27 cellular contexts compared by ENCODE assay signal in the genomic region with DNA sequence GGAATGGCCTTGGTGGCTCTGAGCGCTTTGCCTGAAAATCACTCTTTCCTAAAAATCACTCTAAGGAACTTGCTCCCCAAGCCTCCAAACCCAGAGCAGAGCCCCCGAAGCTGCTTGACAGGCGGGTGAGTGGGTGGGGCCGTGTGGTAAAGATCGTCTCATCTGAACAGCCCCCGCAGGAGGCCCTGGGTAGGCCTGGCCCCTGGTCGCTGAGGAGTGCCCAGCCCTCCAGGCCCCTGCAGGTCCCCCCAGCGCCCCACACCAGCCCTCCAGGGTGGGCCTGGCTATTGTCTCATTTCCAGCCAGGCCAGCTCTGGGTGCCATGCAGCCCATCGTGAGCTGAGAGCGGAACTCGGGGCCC. TPM values are rescaled to one million over a fixed set of nuclear protein-coding genes. Genes with fewer than 3 reads are reported as not detected.
DNase-seq lines count a peak whose midpoint lies in the region; ATAC-seq and TF ChIP-seq lines count a peak whose summit lies in the region.
"Had no signal": no experiment of that assay in that cellular context is flagged by ENCODE, and none has a peak within 500 bp of the region (broad histone marks: within the 10 kb centered on the region; RNA-seq: fewer than 3 reads in every experiment).

No MANE protein-coding gene starts in this region.

- H3K9me3 ChIP-seq in hepatocyte (ENCODE audit: low read depth) = no peaks in the 10 kb centered on the region
- H3K9me3 ChIP-seq in stomach = no peaks in the 10 kb centered on the region
- no peaks in the 10 kb centered on the region for H3K9me3 ChIP-seq in PC-9 (ENCODE audit: insufficient read depth, low read depth)
- H3K9me3 ChIP-seq in prostate gland = no peaks in the 10 kb centered on the region
- H3K9me3 ChIP-seq: upper lobe of right lung had no signal

- WGBS in hepatocyte (ENCODE audit: low lambda C conversion rate, missing lambda C conversion rate) = 75% methylated on average over 8 of the region's 11 CpGs
- 70 to 81% (median 74%) methylated on average over 1 to 11 of the region's 11 CpGs for WGBS in stomach, 5 donors
- WGBS in prostate gland = 87% methylated on average over 10 of the region's 11 CpGs

- H3K27ac ChIP-seq in RWPE1 = peak overlapping the region; percentile 69
- peak overlapping the region; percentile 72 for H3K27ac ChIP-seq in hepatocyte
- peak overlapping the region; percentile 25 to 84 (median 64) for H3K27ac ChIP-seq in stomach
- H3K27ac ChIP-seq in PC-9 = no peak overlapping the region
- no peak overlapping the region for H3K27ac ChIP-seq in prostate gland
- H3K27ac ChIP-seq: coronary artery, GM23248, upper lobe of right lung had no signal

- H3K4me1 ChIP-seq in hepatocyte (ENCODE audit: insufficient read depth) (peaks cover 20% of the 10 kb centered on the region), stomach (peaks cover 14 to 49% (median 37%) of the 10 kb centered on the region in 4 donors), PC-9 (replicated peaks; ENCODE audit: insufficient read depth) (peaks cover 3% of the 10 kb centered on the region), prostate gland (replicated peaks) (peaks cover 15% of the 10 kb centered on the region)

- no peaks in the 10 kb centered on the region for H3K27me3 ChIP-seq in hepatocyte
- no peaks in the 10 kb centered on the region for H3K27me3 ChIP-seq in stomach
- H3K27me3 ChIP-seq in PC-9 (ENCODE audit: insufficient read depth, low read depth) = no peaks in the 10 kb centered on the region
- H3K27me3 ChIP-seq in prostate gland (replicated peaks; ENCODE audit: insufficient read depth) = no peaks in the 10 kb centered on the region
- H3K27me3 ChIP-seq: upper lobe of right lung had no signal

- H2AFZ ChIP-seq in hepatocyte (no peak overlapping the region), PC-9 (no peak overlapping the region)
- H2AFZ ChIP-seq: GM23248 had no signal

- no peak overlapping the region for H3K4me3 Mint-ChIP-seq in stimulated activated naive CD8-positive, alpha-beta T cell treated with anti-CD3 and anti-CD28 coated beads, Interleukin-15, amount 100 ng/mL, for 72 hours
- H3K4me3 Mint-ChIP-seq: activated naive CD4-positive, alpha-beta T cell treated with anti-CD3 and anti-CD28 coated beads, Interleukin-2, amount 50 U/mL, for 24 hours; activated T-helper 17 cell treated with anti-CD3 and anti-CD28 coated beads, Interleukin-2, amount 50 U/mL, for 72 hours; immature natural killer cell; T-cell had no signal

- no peak overlapping the region for H3K27ac Mint-ChIP-seq in stimulated activated naive CD8-positive, alpha-beta T cell treated with anti-CD3 and anti-CD28 coated beads, Interleukin-15, amount 100 ng/mL, for 72 hours
- H3K27ac Mint-ChIP-seq: activated naive CD4-positive, alpha-beta T cell treated with anti-CD3 and anti-CD28 coated beads, Interleukin-2, amount 50 U/mL, for 24 hours; activated T-helper 17 cell treated with anti-CD3 and anti-CD28 coated beads, Interleukin-2, amount 50 U/mL, for 72 hours had no signal

- CTCF ChIA-PET in RWPE1 (lab: Yijun Ruan, JAX) = no interaction called here
- CTCF ChIA-PET in PC-9 (lab: Charles Lee) = no interaction called here

- H4K20me1 ChIP-seq in hepatocyte (ENCODE audit: insufficient read depth, poor library complexity, severe bottlenecking) = no peaks in the 10 kb centered on the region
- H4K20me1 ChIP-seq in PC-9 (ENCODE audit: insufficient read depth) = no peaks in the 10 kb centered on the region

- no peak overlapping the region for H3K4me2 ChIP-seq in hepatocyte
- H3K4me2 ChIP-seq in PC-9 = no peak overlapping the region

- POLR2A ChIA-PET in RWPE1 (lab: Yijun Ruan, JAX; ENCODE audit: low non-redundant PET) = no interaction called here
- POLR2A ChIA-PET in PC-9 (lab: Charles Lee; ENCODE audit: unreplicated experiment) = interaction anchor here (0.7 kb wide), 1 partner anchor 9 kb away, joined by 5 read pairs; no protein-coding TSS in a partner anchor

- TF ChIP-seq EP300 in stomach (IDR thresholded peaks at IDR 0.05) = no peak

- H3K9me2 ChIP-seq in hepatocyte (replicated peaks; ENCODE audit: insufficient read depth) (no peaks in the 10 kb centered on the region), PC-9 (ENCODE audit: insufficient read depth) (no peaks in the 10 kb centered on the region)

- peaks cover 10% of the 10 kb centered on the region; the same call in 1 of the 2 replicates for H3F3A ChIP-seq in PC-9 (ENCODE audit: insufficient read depth, low read depth)

- no TSS peak for BruUV-seq in PC-9 (replicated peaks; lab: Mats Ljungman, UMichigan)

- H3K4me1 Mint-ChIP-seq in stimulated activated naive CD8-positive, alpha-beta T cell treated with anti-CD3 and anti-CD28 coated beads, Interleukin-15, amount 100 ng/mL, for 72 hours = peaks cover 53% of the 10 kb centered on the region
- H3K4me1 Mint-ChIP-seq: activated T-helper 17 cell treated with anti-CD3 and anti-CD28 coated beads, Interleukin-2, amount 50 U/mL, for 72 hours had no signal

- peaks cover 0 to 7% of the 10 kb centered on the region in 2 donors for H3K9me3 Mint-ChIP-seq in stimulated activated naive CD8-positive, alpha-beta T cell treated with anti-CD3 and anti-CD28 coated beads, Interleukin-15, amount 100 ng/mL, for 72 hours
- H3K9me3 Mint-ChIP-seq: activated naive CD4-positive, alpha-beta T cell treated with anti-CD3 and anti-CD28 coated beads, Interleukin-2, amount 50 U/mL, for 24 hours; activated T-helper 17 cell treated with anti-CD3 and anti-CD28 coated beads, Interleukin-2, amount 50 U/mL, for 72 hours; immature natural killer cell had no signal

- ATAC-seq in stimulated activated naive CD8-positive, alpha-beta T cell treated with anti-CD3 and anti-CD28 coated beads, Interleukin-15, amount 100 ng/mL, for 72 hours = peak; percentile 53
- no peak for ATAC-seq in stimulated activated naive CD8-positive, alpha-beta T cell treated with anti-CD3 and anti-CD28 coated beads, Interleukin-15, Interleukin-2, amounts not matched to agents 100 U/mL and 50 U/mL, for 24 hours
- no peak for ATAC-seq in HG02981 (IDR thresholded peaks at IDR 0.05; ENCODE audit: unreplicated experiment)
- ATAC-seq: activated T-helper 17 cell treated with anti-CD3 and anti-CD28 coated beads, Interleukin-2, amount 50 U/mL, for 72 hours; left cardiac atrium had no signal

- H3K4me3 ChIP-seq in hepatocyte (no peak overlapping the region), stomach (peak overlapping the region in 1 of 4 donors; percentile 13), PC-9 (no peak overlapping the region), prostate gland (no peak overlapping the region)
- H3K4me3 ChIP-seq: coronary artery, GM23248, upper lobe of right lung had no signal

- TF ChIP-seq POLR2A in stomach (IDR thresholded peaks at IDR 0.05) = no peak
- no peak for TF ChIP-seq POLR2A in prostate gland (IDR thresholded peaks at IDR 0.05)

- no peak for DNase-seq in stimulated activated naive CD8-positive, alpha-beta T cell treated with anti-CD3 and anti-CD28 coated beads, Interleukin-15, amount 100 ng/mL, for 72 hours
- no peak for DNase-seq in stimulated activated naive CD8-positive, alpha-beta T cell treated with anti-CD3 and anti-CD28 coated beads, Interleukin-15, Interleukin-2, amounts not matched to agents 100 U/mL and 50 U/mL, for 24 hours
- no peak for DNase-seq in RWPE1 (ENCODE audit: low spot score)
- DNase-seq in hepatocyte (ENCODE audit: low spot score) = no peak
- no peak for DNase-seq in stomach
- no peak for DNase-seq in PC-9
- DNase-seq in prostate gland (ENCODE audit: low spot score) = no peak
- DNase-seq: activated CD4-positive, CD25-positive, alpha-beta regulatory T cell; anterior cingulate cortex; C1 segment of cervical spinal cord; DMS79 treated with DMSO at 0.1 percent for 48 hours; effector CD8-positive, alpha-beta T cell; GDM1; GM23248; immature natural killer cell; IMR-90; left cardiac atrium; mammary epithelial cell; NCI-H1048; RPMI8226; stimulated activated CD4-positive, alpha-beta T cell treated with anti-CD3 and anti-CD28 coated beads, Interleukin-4, amount 100 ng/mL, for 1 hour; T-cell; upper lobe of right lung had no signal

- H3K27me3 Mint-ChIP-seq in stimulated activated naive CD8-positive, alpha-beta T cell treated with anti-CD3 and anti-CD28 coated beads, Interleukin-15, amount 100 ng/mL, for 72 hours = no peaks in the 10 kb centered on the region
- H3K27me3 Mint-ChIP-seq: activated naive CD4-positive, alpha-beta T cell treated with anti-CD3 and anti-CD28 coated beads, Interleukin-2, amount 50 U/mL, for 24 hours; activated T-helper 17 cell treated with anti-CD3 and anti-CD28 coated beads, Interleukin-2, amount 50 U/mL, for 72 hours; T-cell had no signal

- TF ChIP-seq CTCF in RWPE1 (conservative IDR thresholded peaks at IDR 0.05; ENCODE audit: low read depth) (no peak), hepatocyte (IDR thresholded peaks at IDR 0.05; ENCODE audit: poor library complexity) (no peak), stomach (IDR thresholded peaks at IDR 0.05) (no peak), PC-9 (conservative IDR thresholded peaks at IDR 0.05) (no peak), prostate gland (IDR thresholded peaks at IDR 0.05) (no peak)

- no peaks in the 10 kb centered on the region for H3K79me2 ChIP-seq in hepatocyte
- no peaks in the 10 kb centered on the region for H3K79me2 ChIP-seq in PC-9 (ENCODE audit: low read depth)

- H3K36me3 ChIP-seq in hepatocyte (replicated peaks; ENCODE audit: insufficient read depth, low read depth) (no peaks in the 10 kb centered on the region), stomach (no peaks in the 10 kb centered on the region), PC-9 (ENCODE audit: low read depth) (no peaks in the 10 kb centered on the region), prostate gland (no peaks in the 10 kb centered on the region)
- H3K36me3 ChIP-seq: upper lobe of right lung had no signal

- intact Hi-C loops in stomach (cut with DNase I; ENCODE audit: low total_unique reads) = no loop called here
- intact Hi-C loops in PC-9 (cut with micrococcal nuclease; ENCODE audit: unreplicated experiment) = no loop called here
- intact Hi-C loops in prostate gland (cut with DNase I) = no loop called here

RNA-seq across cellular contexts. Expression of a gene that starts 17.2 kb away (rescaled TPM):
- total RNA-seq in hepatocyte = 71.8 and 81.1 TPM in 2 replicates
- 131 and 138 TPM in 2 replicates for polyA plus RNA-seq in hepatocyte
- 100 to 1,000 TPM in 3 of 5 donors, 10 to 100 TPM in 2; 51.9 to 802 (median 298) TPM for total RNA-seq in stomach
- polyA plus RNA-seq in stomach = 10 to 100 TPM; 75.6 to 87.6 (median 81.6) TPM
- 67.0 and 84.8 TPM in 2 replicates for total RNA-seq in PC-9 (2021)
- total RNA-seq in prostate gland = 100 to 1,000 TPM; 126 to 183 TPM

RNA-seq across cellular contexts. Expression of a gene that starts 25.0 kb away (rescaled TPM):
- total RNA-seq in hepatocyte (61.9 and 79.7 TPM in 2 replicates), stomach (10 to 100 TPM; 35.4 to 83.0 (median 81.1) TPM), PC-9 (2021) (30.7 and 34.1 TPM in 2 replicates), prostate gland (10 to 100 TPM; 55.1 to 70.1 TPM)
- polyA plus RNA-seq in hepatocyte (129 and 151 TPM in 2 replicates), stomach (10 to 100 TPM; 19.4 to 30.4 (median 29.0) TPM)

RNA-seq across cellular contexts. Expression of a gene that starts 25.1 kb away (rescaled TPM):
- total RNA-seq in hepatocyte (22.4 and 30.8 TPM in 2 replicates), stomach (10 to 100 TPM in 2 of 5 donors, 1 to 10 TPM in 3; 2.3 to 30.7 (median 9.4) TPM), PC-9 (2021) (16.8 and 19.2 TPM in 2 replicates), prostate gland (10 to 100 TPM; 26.1 to 33.6 TPM)
- polyA plus RNA-seq in hepatocyte (62.6 and 69.6 TPM in 2 replicates), stomach (1 to 10 TPM; 3.8 to 9.2 (median 8.8) TPM)

Comparison
In these comparisons a context has a peak if more than half of its experiments do, and no peak if none do; other contexts are left out.
1. H3K27ac ChIP-seq: peak in RWPE1 (single experiment), hepatocyte (single experiment) and stomach (5 of 5); none in PC-9 (single experiment) and prostate gland (0 of 2).